ENCODE assay signal across 1 cellular context in genomic region chr16:19555186-19555937, GRCh38.
TF ChIP-seq lines count a peak whose summit lies in the region.

Gene VPS35L, plus strand, starts transcription at chr16:19555703. Its CDS starts 27 bp downstream, at chr16:19555730.

TF ChIP-seq in HepG2, 621 proteins besides CTCF, POLR2A, EP300 and RAD21 (continued from another document and continues in another):
- TF ChIP-seq ZNF569 (CRISPR knock-in tag; IDR thresholded peaks at IDR 0.05; ENCODE audit: borderline replicate concordance) (no peak), NFYC (CRISPR knock-in tag; IDR thresholded peaks at IDR 0.05) (0 out of 2 replicates have a peak, but pooled peaks have one; percentile 41), ZNF710 (CRISPR knock-in tag; IDR thresholded peaks at IDR 0.05; ENCODE audit: borderline replicate concordance) (peak; percentile 52; the same call in 1 of the 2 replicates), ZNF343 (CRISPR knock-in tag; IDR thresholded peaks at IDR 0.05) (peak; percentile 76), PRPF4 (IDR thresholded peaks at IDR 0.05; ENCODE audit: low read depth, low read length, poor library complexity, severe bottlenecking) (no peak), CHD2 (IDR thresholded peaks at IDR 0.05; ENCODE audit: low read depth, low read length) (no peak), REST (IDR thresholded peaks at IDR 0.05; ENCODE audit: borderline replicate concordance in 1 of 2, low read depth in 1 of 2, low read length in 2 of 2) (no peak), NFYB (CRISPR knock-in tag; IDR thresholded peaks at IDR 0.05) (peak; percentile 49), ZNF558 (CRISPR knock-in tag; IDR thresholded peaks at IDR 0.05; ENCODE audit: borderline replicate concordance) (peak; percentile 71; the same call in 1 of the 2 replicates), HMG20B (CRISPR knock-in tag; conservative IDR thresholded peaks at IDR 0.05) (no peak), DZIP1 (CRISPR knock-in tag; IDR thresholded peaks at IDR 0.05) (peak; percentile 84; the same call in 1 of the 2 replicates), ATF2 (CRISPR knock-in tag; IDR thresholded peaks at IDR 0.05) (peak; percentile 67; the same call in 1 of the 2 replicates), MXD3 (CRISPR knock-in tag; IDR thresholded peaks at IDR 0.05) (peak; percentile 52), ZSCAN31 (CRISPR knock-in tag; IDR thresholded peaks at IDR 0.05; ENCODE audit: low read depth) (peak; percentile 63), MZF1 (CRISPR knock-in tag; IDR thresholded peaks at IDR 0.05; ENCODE audit: borderline replicate concordance) (peak; percentile 92; the same call in 1 of the 2 replicates), MXD1 (CRISPR knock-in tag; IDR thresholded peaks at IDR 0.05) (peak; percentile 67; the same call in 1 of the 2 replicates), RARA (CRISPR knock-in tag; IDR thresholded peaks at IDR 0.05) (no peak), RXRA (CRISPR knock-in tag; IDR thresholded peaks at IDR 0.05) (no peak; the same call in 1 of the 2 replicates), MTERF4 (CRISPR knock-in tag; IDR thresholded peaks at IDR 0.05) (no peak; the same call in 1 of the 2 replicates), IRF1 (CRISPR knock-in tag; IDR thresholded peaks at IDR 0.05; ENCODE audit: low read depth) (0 out of 2 replicates have a peak, but pooled peaks have one; percentile 57), ZFYVE20 (CRISPR knock-in tag; IDR thresholded peaks at IDR 0.05; ENCODE audit: borderline replicate concordance, low read depth) (no peak), ATRX (CRISPR knock-in tag; IDR thresholded peaks at IDR 0.05; ENCODE audit: borderline replicate concordance) (no peak), ZFX (CRISPR knock-in tag; IDR thresholded peaks at IDR 0.05; ENCODE audit: low read depth) (peak; percentile 63), MED13 (CRISPR knock-in tag; IDR thresholded peaks at IDR 0.05) (no peak; the same call in 1 of the 2 replicates), GATAD1 (CRISPR knock-in tag; IDR thresholded peaks at IDR 0.05) (peak; percentile 68), KMT2B (CRISPR knock-in tag; IDR thresholded peaks at IDR 0.05) (peak; percentile 74; the same call in 1 of the 2 replicates), EHMT2 (IDR thresholded peaks at IDR 0.05; ENCODE audit: borderline replicate concordance, low read depth, low read length) (peak; percentile 89; the same call in 1 of the 2 replicates), ARHGAP35 (CRISPR knock-in tag; IDR thresholded peaks at IDR 0.05; ENCODE audit: borderline replicate concordance) (no peak), THAP7 (CRISPR knock-in tag; IDR thresholded peaks at IDR 0.05) (peak; percentile 96), LBX2 (CRISPR knock-in tag; IDR thresholded peaks at IDR 0.05; ENCODE audit: borderline replicate concordance) (peak; percentile 77; the same call in 1 of the 2 replicates), MLLT10 (CRISPR knock-in tag; IDR thresholded peaks at IDR 0.05) (no peak), ZNF607 (CRISPR knock-in tag; IDR thresholded peaks at IDR 0.05; ENCODE audit: borderline replicate concordance) (peak; percentile 82; the same call in 1 of the 2 replicates), MIER3 (CRISPR knock-in tag; IDR thresholded peaks at IDR 0.05; ENCODE audit: borderline replicate concordance) (peak; percentile 92; the same call in 1 of the 2 replicates), FOXM1 (CRISPR knock-in tag; IDR thresholded peaks at IDR 0.05) (no peak), ZC3H13 (CRISPR knock-in tag; IDR thresholded peaks at IDR 0.05) (peak; percentile 76; the same call in 1 of the 2 replicates), SSRP1 (CRISPR knock-in tag; IDR thresholded peaks at IDR 0.05) (peak; percentile 75; the same call in 1 of the 2 replicates), TBX2 (CRISPR knock-in tag; IDR thresholded peaks at IDR 0.05; ENCODE audit: borderline replicate concordance) (peak; percentile 79)
